23 cellular contexts compared by ENCODE assay signal in the genomic region with DNA sequence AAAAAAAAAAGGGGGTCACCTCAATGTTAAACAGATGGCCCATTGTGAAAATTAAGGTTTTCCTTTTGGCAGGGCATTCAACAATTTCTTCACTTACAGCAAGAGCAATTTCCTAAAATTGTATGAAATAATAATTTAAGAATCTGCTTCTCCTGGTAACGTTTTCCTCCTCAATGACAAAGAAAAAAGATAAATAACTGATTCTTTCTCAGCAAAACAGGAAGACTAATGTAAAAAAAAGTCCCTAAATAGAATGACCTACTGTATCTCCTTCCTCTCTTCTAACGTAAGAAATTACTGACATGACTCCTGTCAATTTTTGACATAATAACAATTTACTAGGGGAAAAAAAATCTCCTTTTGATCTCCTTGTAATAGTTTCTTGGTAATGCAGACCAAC.
DNase-seq lines count a peak whose midpoint lies in the region; ATAC-seq lines count a peak whose summit lies in the region.
"Had no signal": no experiment of that assay in that cellular context is flagged by ENCODE, and none has a peak within 500 bp of the region (broad histone marks: within the 10 kb centered on the region; RNA-seq: fewer than 3 reads in every experiment).

No MANE protein-coding gene starts in this region.

- ATAC-seq in activated CD4-positive, CD25-positive, alpha-beta regulatory T cell treated with anti-CD3 and anti-CD28 coated beads, Interleukin-2, amount 50 U/mL, for 24 hours = peak; percentile 31 to 35
- no peak for ATAC-seq in central memory CD8-positive, alpha-beta T cell (replicated peaks; ENCODE audit: extremely low read depth, poor library complexity, severe bottlenecking)
- peak; percentile 48 for ATAC-seq in stimulated activated effector memory CD8-positive, alpha-beta T cell treated with anti-CD3 and anti-CD28 coated beads, Interleukin-12 subunit alpha, Interleukin-12 subunit beta, amount 100 ng/mL, for 72 hours
- no peak for ATAC-seq in GM21526 (IDR thresholded peaks at IDR 0.05; ENCODE audit: low FRiP score, unreplicated experiment)
- ATAC-seq: left ventricle myocardium superior, Right ventricle myocardium inferior had no signal

- H3K9me3 Mint-ChIP-seq in central memory CD8-positive, alpha-beta T cell = peaks cover 16% of the 10 kb centered on the region
- H3K9me3 Mint-ChIP-seq in stimulated activated effector memory CD8-positive, alpha-beta T cell treated with anti-CD3 and anti-CD28 coated beads, Interleukin-12 subunit alpha, Interleukin-12 subunit beta, amount 100 ng/mL, for 72 hours = peaks cover 14% of the 10 kb centered on the region

- H3K4me1 Mint-ChIP-seq in central memory CD8-positive, alpha-beta T cell = peaks cover 46% of the 10 kb centered on the region
- peaks cover 24% of the 10 kb centered on the region for H3K4me1 Mint-ChIP-seq in stimulated activated effector memory CD8-positive, alpha-beta T cell treated with anti-CD3 and anti-CD28 coated beads, Interleukin-12 subunit alpha, Interleukin-12 subunit beta, amount 100 ng/mL, for 72 hours

- H3K27ac Mint-ChIP-seq in central memory CD8-positive, alpha-beta T cell (ENCODE audit: low read depth) = peak overlapping the region; percentile 71
- H3K27ac Mint-ChIP-seq in stimulated activated effector memory CD8-positive, alpha-beta T cell treated with anti-CD3 and anti-CD28 coated beads, Interleukin-12 subunit alpha, Interleukin-12 subunit beta, amount 100 ng/mL, for 72 hours = peak overlapping the region; percentile 1
- H3K27ac Mint-ChIP-seq: activated naive CD4-positive, alpha-beta T cell treated with anti-CD3 and anti-CD28 coated beads, Interleukin-2, amount 50 U/mL, for 72 hours had no signal

- no peaks in the 10 kb centered on the region for H3K36me3 Mint-ChIP-seq in central memory CD8-positive, alpha-beta T cell (ENCODE audit: insufficient read depth)
- peaks cover 8% of the 10 kb centered on the region for H3K36me3 Mint-ChIP-seq in stimulated activated effector memory CD8-positive, alpha-beta T cell treated with anti-CD3 and anti-CD28 coated beads, Interleukin-12 subunit alpha, Interleukin-12 subunit beta, amount 100 ng/mL, for 72 hours

- no peaks in the 10 kb centered on the region for H3K27me3 Mint-ChIP-seq in central memory CD8-positive, alpha-beta T cell
- H3K27me3 Mint-ChIP-seq: activated T-cell treated with anti-CD3 and anti-CD28 coated beads, Interleukin-2, amount 50 U/mL, for 24 hours had no signal

- H3K4me3 Mint-ChIP-seq in central memory CD8-positive, alpha-beta T cell = no peak overlapping the region
- no peak overlapping the region for H3K4me3 Mint-ChIP-seq in stimulated activated effector memory CD8-positive, alpha-beta T cell treated with anti-CD3 and anti-CD28 coated beads, Interleukin-12 subunit alpha, Interleukin-12 subunit beta, amount 100 ng/mL, for 72 hours
- H3K4me3 Mint-ChIP-seq: activated T-cell treated with anti-CD3 and anti-CD28 coated beads, Interleukin-2, amount 50 U/mL, for 24 hours had no signal

- no peak for DNase-seq in activated CD4-positive, CD25-positive, alpha-beta regulatory T cell treated with anti-CD3 and anti-CD28 coated beads, Interleukin-2, amount 50 U/mL, for 72 hours
- DNase-seq in NAMALWA (ENCODE audit: low spot score) = peak; percentile 34
- DNase-seq in central memory CD8-positive, alpha-beta T cell (ENCODE audit: low spot score in 2 of 2) = no peak
- no peak for DNase-seq in stimulated activated effector memory CD8-positive, alpha-beta T cell treated with anti-CD3 and anti-CD28 coated beads, Interleukin-12 subunit alpha, Interleukin-12 subunit beta, amount 100 ng/mL, for 72 hours (ENCODE audit: low spot score in 2 of 2)
- DNase-seq in hepatic stellate cell (ENCODE audit: low spot score) = no peak
- DNase-seq in NCI-H2196 (lab: John Stamatoyannopoulos, UW; ENCODE audit: unreplicated experiment) = no peak
- DNase-seq: activated T-cell treated with anti-CD3 and anti-CD28 coated beads, Interleukin-2, amount 50 U/mL, for 24 hours; BE2C; central memory CD4-positive, alpha-beta T cell; erythroblast; foreskin fibroblast; hippocampal formation; Karpas-422; left ventricle myocardium superior; NCI-H1048; NCI-H187 treated with DMSO at 0.1 percent for 48 hours; NCI-H345; NCI-H774; SW 1271 had no signal

Comparison
In these comparisons a context has a peak if more than half of its experiments do, and no peak if none do; other contexts are left out.
1. ATAC-seq: peak in activated CD4-positive, CD25-positive, alpha-beta regulatory T cell treated with anti-CD3 and anti-CD28 coated beads, Interleukin-2, amount 50 U/mL, for 24 hours (2 of 2) and stimulated activated effector memory CD8-positive, alpha-beta T cell treated with anti-CD3 and anti-CD28 coated beads, Interleukin-12 subunit alpha, Interleukin-12 subunit beta, amount 100 ng/mL, for 72 hours (single experiment); none in central memory CD8-positive, alpha-beta T cell (single experiment) and GM21526 (single experiment).